In the genomic region with DNA sequence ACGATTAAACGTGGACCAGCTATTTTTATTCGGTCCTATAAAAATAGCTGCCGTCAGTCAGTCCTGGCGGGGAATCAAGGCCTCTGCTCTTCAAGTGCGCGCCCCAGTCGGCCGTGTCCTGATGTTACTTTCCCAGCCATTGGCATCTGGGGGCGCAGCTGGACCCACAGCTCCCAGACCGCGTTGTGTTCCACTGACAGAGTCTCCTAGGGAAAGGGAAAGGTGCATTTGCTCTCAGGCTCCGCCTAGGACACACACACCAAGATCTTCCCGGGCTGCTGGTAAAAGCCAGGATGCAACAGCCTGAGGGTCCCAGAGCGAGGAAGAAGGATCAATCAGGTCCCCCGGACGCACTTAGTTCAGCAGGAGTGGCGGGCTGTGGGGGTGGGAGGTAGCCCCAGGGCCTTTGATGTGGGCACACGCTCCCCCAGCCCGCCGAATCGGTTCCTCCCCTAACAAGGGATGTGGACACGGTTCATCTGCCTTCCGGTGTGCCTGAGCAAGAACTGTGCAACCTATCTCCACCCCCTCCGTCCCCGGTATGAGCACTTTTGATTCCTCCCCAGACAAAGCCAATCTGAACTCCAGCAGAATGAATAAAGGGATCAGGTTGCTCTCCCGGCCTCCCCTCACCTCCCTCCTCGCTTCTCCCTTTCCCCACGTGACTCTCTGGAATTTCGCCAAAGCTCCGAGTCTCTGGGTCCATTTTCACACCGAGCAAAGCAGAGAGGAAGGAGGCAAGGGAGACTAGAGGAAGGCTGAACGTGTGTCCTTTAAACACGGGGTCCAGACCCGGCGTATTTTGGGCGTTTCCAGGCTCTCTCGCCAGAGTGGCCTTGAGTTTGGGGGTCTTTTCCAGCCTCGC, we compare ENCODE assay signal across 8 cellular contexts. TPM values are rescaled to one million over a fixed set of nuclear protein-coding genes. Genes with fewer than 3 reads are reported as not detected.
DNase-seq lines count a peak whose midpoint lies in the region; ATAC-seq lines count a peak whose summit lies in the region.

No MANE protein-coding gene starts in this region.

- WGBS in right cardiac atrium = 1% methylated on average over 39 of the region's 39 CpGs

- CTCF ChIA-PET in CD8-positive, alpha-beta memory T cell (lab: Charles Lee) = no interaction called here

- POLR2A ChIA-PET in CD8-positive, alpha-beta memory T cell (lab: Charles Lee) = no interaction called here

- no peaks in the 10 kb centered on the region for H3K36me3 ChIP-seq in CD8-positive, alpha-beta memory T cell (ENCODE audit: insufficient read depth, low read length)

- H3K27me3 ChIP-seq in CD8-positive, alpha-beta memory T cell (ENCODE audit: insufficient read depth, low read length, poor library complexity, severe bottlenecking) = peaks cover 34% of the 10 kb centered on the region
- H3K27me3 ChIP-seq in right cardiac atrium (ENCODE audit: control insufficient read depth, insufficient read depth) = no peaks in the 10 kb centered on the region

- peak overlapping the region; percentile 8 to 89 (median 82) for H3K4me3 Mint-ChIP-seq in CD8-positive, alpha-beta memory T cell

- H3K36me3 Mint-ChIP-seq in CD8-positive, alpha-beta memory T cell = no peaks in the 10 kb centered on the region

- H3K27me3 Mint-ChIP-seq in CD8-positive, alpha-beta memory T cell = peaks cover 44 to 80% of the 10 kb centered on the region in 2 donors

- ATAC-seq in GM19395 (IDR thresholded peaks at IDR 0.05; ENCODE audit: unreplicated experiment) (peak; percentile 73), HG03565 (IDR thresholded peaks at IDR 0.05; ENCODE audit: unreplicated experiment) (peak; percentile 73), right cardiac atrium (peak; percentile 77 to 78), GM18870 (IDR thresholded peaks at IDR 0.05; ENCODE audit: unreplicated experiment) (no peak)

- H3K9me3 Mint-ChIP-seq in CD8-positive, alpha-beta memory T cell = no peaks in the 10 kb centered on the region

- peaks cover 20% of the 10 kb centered on the region for H3K4me1 ChIP-seq in CD8-positive, alpha-beta memory T cell (ENCODE audit: insufficient read depth, low read length)
- no peaks in the 10 kb centered on the region for H3K4me1 ChIP-seq in right cardiac atrium (ENCODE audit: control insufficient read depth, insufficient read depth, low read length)

- peak overlapping the region; percentile 71 for H3K4me3 ChIP-seq in CD8-positive, alpha-beta memory T cell (ENCODE audit: low read length)
- peak overlapping the region; percentile 73 for H3K4me3 ChIP-seq in right cardiac atrium (ENCODE audit: low read length)

- peaks cover 27 to 35% (median 34%) of the 10 kb centered on the region in 3 donors for H3K4me1 Mint-ChIP-seq in CD8-positive, alpha-beta memory T cell

- no peaks in the 10 kb centered on the region for H3K9me3 ChIP-seq in CD8-positive, alpha-beta memory T cell (ENCODE audit: low read length)
- no peaks in the 10 kb centered on the region for H3K9me3 ChIP-seq in right cardiac atrium (ENCODE audit: control insufficient read depth, low read length)

- intact Hi-C loops in right cardiac atrium (cut with DNase I) = loop anchor here in 1 of 4 donors (10.0 kb wide), 2 partner anchors 98 to 458 kb away; no protein-coding TSS in a partner anchor

- H3K27ac Mint-ChIP-seq in CD8-positive, alpha-beta memory T cell = peak overlapping the region in 2 of 8 donors; percentile 6 to 29

- peak in 1 of 5 donors; percentile 22 for DNase-seq in CD8-positive, alpha-beta memory T cell
- DNase-seq in NCI-H82 (lab: John Stamatoyannopoulos, UW) (peak; percentile 94), right cardiac atrium (peak; percentile 77 to 88 (median 87)), pons (ENCODE audit: low spot score) (peak; percentile 57)

- no peak overlapping the region for H3K27ac ChIP-seq in CD8-positive, alpha-beta memory T cell (ENCODE audit: low read depth, low read length)
- H3K27ac ChIP-seq in angular gyrus (ENCODE audit: low read depth, low read length) = peak overlapping the region; percentile 37
- peak overlapping the region; percentile 56 for H3K27ac ChIP-seq in right cardiac atrium (ENCODE audit: low read length)

RNA-seq across cellular contexts. Expression of a gene that starts 0.6 kb away (rescaled TPM):
- total RNA-seq in CD8-positive, alpha-beta memory T cell = not detected
- polyA plus RNA-seq in CD8-positive, alpha-beta memory T cell = not detected
- 1 to 10 TPM; 3.8 to 7.9 (median 5.6) TPM for total RNA-seq in right cardiac atrium
- polyA plus RNA-seq in right cardiac atrium = 1.1 TPM

Comparison
In these comparisons a context has a peak if more than half of its experiments do, and no peak if none do; other contexts are left out.
1. RNA of a gene that starts 0.6 kb away (total RNA-seq): 3.8 to 7.9 TPM in right cardiac atrium; not detected in CD8-positive, alpha-beta memory T cell; every median in the first group is over 4 times any median in the second.